In the genomic region with DNA sequence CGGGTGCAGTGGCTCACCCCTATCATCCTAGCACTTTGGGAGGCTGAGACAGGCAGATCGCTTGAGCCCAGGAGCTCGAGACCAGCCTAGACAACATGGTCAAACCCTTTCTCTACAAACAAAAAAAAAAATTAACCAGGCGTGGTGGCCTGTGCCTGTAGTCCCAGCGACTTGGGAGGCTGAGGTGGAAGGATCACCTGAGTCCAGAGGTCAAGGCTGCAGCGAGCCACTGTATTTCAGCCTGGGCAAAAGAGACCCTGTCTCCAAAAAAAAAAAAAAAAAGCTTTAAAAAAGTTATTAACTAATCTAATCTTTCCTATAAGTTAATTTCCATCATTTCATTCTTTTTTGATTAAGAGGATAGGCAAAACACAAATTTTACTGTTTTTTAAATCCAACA, we compare ENCODE assay signal across 12 cellular contexts. TPM values are rescaled to one million over a fixed set of nuclear protein-coding genes. Genes with fewer than 3 reads are reported as not detected.
DNase-seq lines count a peak whose midpoint lies in the region; ATAC-seq and TF ChIP-seq lines count a peak whose summit lies in the region.
"Had no signal": no experiment of that assay in that cellular context is flagged by ENCODE, and none has a peak within 500 bp of the region (broad histone marks: within the 10 kb centered on the region; RNA-seq: fewer than 3 reads in every experiment).

No MANE protein-coding gene starts in this region.

- no peaks in the 10 kb centered on the region for H3K27me3 ChIP-seq in CD8-positive, alpha-beta T cell (ENCODE audit: insufficient read depth, low read length)
- H3K27me3 ChIP-seq in naive thymus-derived CD4-positive, alpha-beta T cell (ENCODE audit: control insufficient read depth in 2 of 2, insufficient read depth in 2 of 2, low read length in 2 of 2): no peaks in the 10 kb centered on the region
- H3K27me3 ChIP-seq: dorsolateral prefrontal cortex had no signal

- peak overlapping the region; percentile 93 for H3K4me3 Mint-ChIP-seq in CD8-positive, alpha-beta T cell
- H3K4me3 Mint-ChIP-seq in HFFc6: peak overlapping the region; percentile 97; the same call in 1 of the 2 replicates
- peak overlapping the region; percentile 99 for H3K4me3 Mint-ChIP-seq in activated T-helper 17 cell treated with anti-CD3 and anti-CD28 coated beads, Interleukin-2, amount 50 U/mL, for 72 hours
- peak overlapping the region in 9 of 10 donors; percentile 47 to 99 (median 91) for H3K4me3 Mint-ChIP-seq in naive thymus-derived CD4-positive, alpha-beta T cell

- TF ChIP-seq CTCF in CD8-positive, alpha-beta T cell (IDR thresholded peaks at IDR 0.05): no peak
- TF ChIP-seq CTCF in HFFc6 (IDR thresholded peaks at IDR 0.05): no peak

- H3K36me3 ChIP-seq in CD8-positive, alpha-beta T cell (ENCODE audit: insufficient read depth, low read length): no peaks in the 10 kb centered on the region
- H3K36me3 ChIP-seq in naive thymus-derived CD4-positive, alpha-beta T cell (ENCODE audit: control insufficient read depth in 2 of 3, insufficient read depth in 3 of 3, low read length in 3 of 3): peaks cover 0 to 9% (median 0%) of the 10 kb centered on the region in 3 experiments

- DNase-seq in CD8-positive, alpha-beta T cell: no peak
- no peak for DNase-seq in HFFc6
- no peak for DNase-seq in naive thymus-derived CD4-positive, alpha-beta T cell
- DNase-seq in cerebellum (ENCODE audit: low spot score): no peak
- DNase-seq in stimulated activated naive CD4-positive, alpha-beta T cell treated with Interleukin-2 at 50 U/mL for 16 hours (lab: John Stamatoyannopoulos, UW): no peak
- no peak for DNase-seq in SW480 (ENCODE audit: low spot score)
- DNase-seq: dorsolateral prefrontal cortex, NCI-H446 treated with DMSO at 0.1 percent for 48 hours, substantia nigra, T-helper 1 cell had no signal

- H3K4me3 ChIP-seq in CD8-positive, alpha-beta T cell (ENCODE audit: low read depth, low read length): no peak overlapping the region
- no peak overlapping the region for H3K4me3 ChIP-seq in naive thymus-derived CD4-positive, alpha-beta T cell (ENCODE audit: low read length)

- ATAC-seq in CD8-positive, alpha-beta T cell: no peak
- no peak for ATAC-seq in activated T-helper 17 cell treated with anti-CD3 and anti-CD28 coated beads, Interleukin-2, amount 50 U/mL, for 72 hours (replicated peaks)
- no peak for ATAC-seq in naive thymus-derived CD4-positive, alpha-beta T cell
- ATAC-seq: activated CD4-positive, CD25-positive, alpha-beta regulatory T cell treated with anti-CD3 and anti-CD28 coated beads, Interleukin-2, amount 50 U/mL, for 24 hours had no signal

- peaks cover 51% of the 10 kb centered on the region for H3K4me1 Mint-ChIP-seq in CD8-positive, alpha-beta T cell (ENCODE audit: low read depth)
- H3K4me1 Mint-ChIP-seq in HFFc6 (ENCODE audit: low read depth): peaks cover 44% of the 10 kb centered on the region
- H3K4me1 Mint-ChIP-seq in activated T-helper 17 cell treated with anti-CD3 and anti-CD28 coated beads, Interleukin-2, amount 50 U/mL, for 72 hours: no peaks in the 10 kb centered on the region
- peaks cover 22 to 70% (median 48%) of the 10 kb centered on the region in 7 donors for H3K4me1 Mint-ChIP-seq in naive thymus-derived CD4-positive, alpha-beta T cell

- intact Hi-C loops in CD8-positive, alpha-beta T cell (cut with DNase I, micrococcal nuclease): loop anchor here in 1 of 2 experiments (10.0 kb wide), 1 partner anchor 322 kb away; no protein-coding TSS in a partner anchor
- intact Hi-C loops in naive thymus-derived CD4-positive, alpha-beta T cell (cut with micrococcal nuclease): loop anchor here in 1 of 2 donors (10.0 kb wide), 3 partner anchors 188 to 1908 kb away; a partner anchor contains a TSS

- H3K4me1 ChIP-seq in CD8-positive, alpha-beta T cell (ENCODE audit: insufficient read depth, low read length): peaks cover 39% of the 10 kb centered on the region
- H3K4me1 ChIP-seq in naive thymus-derived CD4-positive, alpha-beta T cell (ENCODE audit: control insufficient read depth in 2 of 2, insufficient read depth in 2 of 2, low read length in 2 of 2): peaks cover 20 to 26% of the 10 kb centered on the region in 2 donors

- peak overlapping the region; percentile 37 for H3K27ac Mint-ChIP-seq in CD8-positive, alpha-beta T cell
- no peak overlapping the region for H3K27ac Mint-ChIP-seq in HFFc6
- no peak overlapping the region for H3K27ac Mint-ChIP-seq in activated T-helper 17 cell treated with anti-CD3 and anti-CD28 coated beads, Interleukin-2, amount 50 U/mL, for 72 hours
- peak overlapping the region in 7 of 9 donors; percentile 12 to 98 (median 43) for H3K27ac Mint-ChIP-seq in naive thymus-derived CD4-positive, alpha-beta T cell

- no peaks in the 10 kb centered on the region for H3K9me3 ChIP-seq in CD8-positive, alpha-beta T cell (ENCODE audit: low read length)
- H3K9me3 ChIP-seq in naive thymus-derived CD4-positive, alpha-beta T cell (ENCODE audit: control insufficient read depth in 2 of 3, low read length in 3 of 3): no peaks in the 10 kb centered on the region

- POLR2A ChIA-PET in CD8-positive, alpha-beta T cell (lab: Charles Lee): no interaction called here
- POLR2A ChIA-PET in naive thymus-derived CD4-positive, alpha-beta T cell (lab: Charles Lee): interaction anchor here (0.9 kb wide), 1 partner anchor 12 kb away, joined by 3 read pairs; no protein-coding TSS in a partner anchor

- no peaks in the 10 kb centered on the region for H3K27me3 Mint-ChIP-seq in CD8-positive, alpha-beta T cell (ENCODE audit: low read depth)
- H3K27me3 Mint-ChIP-seq in HFFc6 (ENCODE audit: insufficient read depth): no peaks in the 10 kb centered on the region
- H3K27me3 Mint-ChIP-seq in activated T-helper 17 cell treated with anti-CD3 and anti-CD28 coated beads, Interleukin-2, amount 50 U/mL, for 72 hours: no peaks in the 10 kb centered on the region
- no peaks in the 10 kb centered on the region for H3K27me3 Mint-ChIP-seq in naive thymus-derived CD4-positive, alpha-beta T cell

- CTCF ChIA-PET in CD8-positive, alpha-beta T cell (lab: Charles Lee): interaction anchor here (0.9 kb wide), 1 partner anchor 14 kb away, joined by 5 read pairs; no protein-coding TSS in a partner anchor
- CTCF ChIA-PET in naive thymus-derived CD4-positive, alpha-beta T cell (lab: Charles Lee): interaction anchor here (0.6 kb wide), 2 partner anchors 113 to 170 kb away, joined by 3 to 5 read pairs; no protein-coding TSS in a partner anchor

- peaks cover 13% of the 10 kb centered on the region for H3K36me3 Mint-ChIP-seq in CD8-positive, alpha-beta T cell
- H3K36me3 Mint-ChIP-seq in HFFc6 (ENCODE audit: low read depth): peaks cover 5% of the 10 kb centered on the region; the same call in 1 of the 2 replicates
- peaks cover 10% of the 10 kb centered on the region for H3K36me3 Mint-ChIP-seq in activated T-helper 17 cell treated with anti-CD3 and anti-CD28 coated beads, Interleukin-2, amount 50 U/mL, for 72 hours (ENCODE audit: low read depth)
- H3K36me3 Mint-ChIP-seq in naive thymus-derived CD4-positive, alpha-beta T cell: peaks cover 0 to 3% (median 0%) of the 10 kb centered on the region in 5 donors

- H3K27ac ChIP-seq in CD8-positive, alpha-beta T cell (ENCODE audit: low read depth, low read length): no peak overlapping the region
- no peak overlapping the region for H3K27ac ChIP-seq in naive thymus-derived CD4-positive, alpha-beta T cell (ENCODE audit: low read depth, low read length)

- H3K9me3 Mint-ChIP-seq in CD8-positive, alpha-beta T cell: no peaks in the 10 kb centered on the region
- peaks cover 4% of the 10 kb centered on the region; the same call in 1 of the 2 replicates for H3K9me3 Mint-ChIP-seq in HFFc6
- no peaks in the 10 kb centered on the region for H3K9me3 Mint-ChIP-seq in activated T-helper 17 cell treated with anti-CD3 and anti-CD28 coated beads, Interleukin-2, amount 50 U/mL, for 72 hours
- H3K9me3 Mint-ChIP-seq in naive thymus-derived CD4-positive, alpha-beta T cell: no peaks in the 10 kb centered on the region

RNA-seq across cellular contexts. Expression of a gene that starts 2.5 kb away (rescaled TPM):
- total RNA-seq in CD8-positive, alpha-beta T cell: 100 to 1,000 TPM; 119 TPM
- total RNA-seq in HFFc6 (2021; fragmentation: NEBNext Ultra II Directional; extraction: Animal tissue kit (Norgen Biotek cat#: 25700)): 100 to 1,000 TPM; 103 to 115 (median 111) TPM
- 100 to 1,000 TPM; 112 to 144 TPM for total RNA-seq in activated T-helper 17 cell treated with anti-CD3 and anti-CD28 coated beads, Interleukin-2, amount 50 U/mL, for 72 hours
- 100 to 1,000 TPM; 131 to 169 (median 149) TPM for total RNA-seq in naive thymus-derived CD4-positive, alpha-beta T cell
- 100 to 1,000 TPM in 1 of 2 donors, 10 to 100 TPM in 1; 75.8 to 165 TPM for polyA plus RNA-seq in naive thymus-derived CD4-positive, alpha-beta T cell
- total RNA-seq in cerebellum: 116 TPM

RNA-seq across cellular contexts. Expression of a gene that starts 4.2 kb away (rescaled TPM):
- total RNA-seq in CD8-positive, alpha-beta T cell: 10 to 100 TPM; 36.7 to 40.9 TPM
- total RNA-seq in HFFc6 (2021; fragmentation: NEBNext Ultra II Directional; extraction: Animal tissue kit (Norgen Biotek cat#: 25700)): 10 to 100 TPM; 12.0 to 15.5 (median 14.9) TPM
- total RNA-seq in activated T-helper 17 cell treated with anti-CD3 and anti-CD28 coated beads, Interleukin-2, amount 50 U/mL, for 72 hours: 10 to 100 TPM; 35.5 to 38.7 TPM
- 10 to 100 TPM; 34.1 to 82.5 (median 75.3) TPM for total RNA-seq in naive thymus-derived CD4-positive, alpha-beta T cell
- polyA plus RNA-seq in naive thymus-derived CD4-positive, alpha-beta T cell: 10 to 100 TPM; 12.3 to 15.2 TPM
- 38.4 TPM for total RNA-seq in cerebellum

Comparison
In these comparisons a context has a peak if more than half of its experiments do, and no peak if none do; other contexts are left out.
1. H3K27ac Mint-ChIP-seq: peak in CD8-positive, alpha-beta T cell (single experiment) and naive thymus-derived CD4-positive, alpha-beta T cell (7 of 9); none in HFFc6 (single experiment) and activated T-helper 17 cell treated with anti-CD3 and anti-CD28 coated beads, Interleukin-2, amount 50 U/mL, for 72 hours (single experiment).
2. Peak in every context shown above with its lines, with median percentiles within 50 percentile points of each other: H3K4me3 Mint-ChIP-seq.